8 cellular contexts compared by ENCODE assay signal in the genomic region with DNA sequence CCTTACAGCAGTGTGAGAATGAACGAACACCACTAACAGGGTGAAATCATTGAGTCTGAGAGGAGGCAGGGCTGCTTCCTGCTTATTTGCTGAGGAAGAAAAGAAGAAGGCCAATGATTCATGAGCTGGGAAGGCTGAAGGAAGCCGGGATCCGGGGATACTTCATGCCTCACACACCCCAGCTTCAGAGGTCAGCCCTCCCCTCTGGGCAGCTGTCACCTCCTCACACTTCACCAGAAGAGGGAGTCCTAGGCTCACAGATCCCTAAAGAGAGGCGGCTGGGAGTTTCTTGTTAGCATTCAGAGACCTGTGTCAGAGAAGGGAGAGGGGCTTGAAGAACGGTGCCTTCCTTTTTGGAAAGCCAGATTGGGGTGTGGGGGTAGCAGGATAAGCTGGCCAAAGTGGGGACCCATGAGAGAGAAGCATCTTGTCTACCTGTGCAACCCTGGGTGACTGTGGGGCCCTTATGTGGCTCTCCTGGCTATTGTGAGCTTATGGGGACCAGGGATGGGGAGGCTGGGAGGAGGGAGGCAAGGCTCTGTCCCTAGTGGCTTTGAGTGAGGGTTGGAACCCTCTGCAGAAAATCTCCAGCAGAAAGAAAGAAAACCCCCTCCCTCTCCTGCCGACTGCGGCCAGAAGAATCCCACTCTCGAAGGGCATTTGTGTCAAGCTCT.
DNase-seq lines count a peak whose midpoint lies in the region; ATAC-seq and TF ChIP-seq lines count a peak whose summit lies in the region.

No MANE protein-coding gene starts in this region.

- TF ChIP-seq CTCF in cardiac fibroblast (IDR thresholded peaks at IDR 0.05; ENCODE audit: low read depth, low read length), result peak; percentile 85

- H3K4me3 ChIP-seq in cardiac fibroblast (replicated peaks in 1 of 2; ENCODE audit: low read depth in 2 of 2, low read length in 2 of 2), result no peak overlapping the region

- DNase-seq in CD1c-positive myeloid dendritic cell (ENCODE audit: extremely low spot score), result peak; percentile 61
- peak; percentile 40 to 79 (median 71) for DNase-seq in NCI-H1417 (lab: John Stamatoyannopoulos, UW)
- peak in 3 of 5 donors; percentile 8 to 68 (median 34) for DNase-seq in T-helper 1 cell
- DNase-seq in cardiac fibroblast (ENCODE audit: low read depth in 2 of 2), result peak; percentile 87 to 88
- peak; percentile 94 for DNase-seq in kidney tubule cell (ENCODE audit: low spot score)
- DNase-seq in stimulated activated CD4-positive, alpha-beta T cell treated with anti-CD3 and anti-CD28 coated beads, Interleukin-4, amount 100 ng/mL, for 24 hours, result peak; percentile 61

- ATAC-seq in GM19452 (IDR thresholded peaks at IDR 0.05; ENCODE audit: unreplicated experiment) (peak; percentile 51), HG02840 (IDR thresholded peaks at IDR 0.05; ENCODE audit: low FRiP score, unreplicated experiment) (no peak)

Comparison
In these comparisons a context has a peak if more than half of its experiments do, and no peak if none do; other contexts are left out.
1. DNase-seq: peak in every context shown above with its lines; median percentile 94 in kidney tubule cell; 88 in cardiac fibroblast; 71 in NCI-H1417; 61 in CD1c-positive myeloid dendritic cell; 61 in stimulated activated CD4-positive, alpha-beta T cell treated with anti-CD3 and anti-CD28 coated beads, Interleukin-4, amount 100 ng/mL, for 24 hours; 34 in T-helper 1 cell.